ENCODE assay signal across 8 cellular contexts in the genomic region with DNA sequence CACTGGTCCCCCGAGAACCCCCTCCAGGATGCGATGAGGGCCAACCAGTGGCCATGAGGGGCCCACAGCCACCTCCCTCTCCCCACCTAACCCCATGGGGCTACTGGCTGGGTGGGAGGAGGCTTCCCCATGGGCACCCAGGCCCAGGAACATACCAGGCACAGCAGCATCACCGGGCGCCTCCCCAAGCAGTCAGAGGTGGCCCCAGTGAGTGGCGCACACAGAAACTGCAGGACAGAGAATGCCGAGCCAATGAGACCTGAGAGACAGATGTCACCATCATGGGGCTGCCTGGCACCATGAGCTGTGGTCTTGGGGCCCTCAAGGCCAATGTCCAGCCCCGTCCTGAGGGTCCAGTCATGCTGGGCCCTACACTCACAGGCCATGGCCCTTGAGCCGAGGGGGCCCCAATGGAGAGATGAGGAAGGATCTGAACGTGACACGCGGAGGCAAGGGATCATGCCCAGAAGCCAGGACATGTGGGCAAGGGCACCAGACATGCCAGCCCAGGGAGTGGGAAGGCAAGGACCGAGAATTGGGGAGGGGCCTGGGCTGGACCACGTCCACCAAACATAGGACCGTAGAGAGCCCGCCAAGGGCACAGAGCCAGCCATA. TPM values are rescaled to one million over a fixed set of nuclear protein-coding genes. Genes with fewer than 3 reads are reported as not detected.
DNase-seq lines count a peak whose midpoint lies in the region; ATAC-seq and TF ChIP-seq lines count a peak whose summit lies in the region.

No MANE protein-coding gene starts in this region.

- intact Hi-C loops in CD14-positive monocyte (cut with micrococcal nuclease) = loop anchor here (5.0 to 10.0 kb wide), 2 partner anchors 88 to 176 kb away; a partner anchor contains a TSS
- intact Hi-C loops in colonic mucosa (cut with DNase I) = loop anchor here (5.0 to 10.0 kb wide), 2 partner anchors 88 to 171 kb away; a partner anchor contains a TSS

- peak overlapping the region; percentile 79 to 84 for H3K4me3 Mint-ChIP-seq in CD14-positive monocyte

- ATAC-seq in GM21737 (IDR thresholded peaks at IDR 0.05; ENCODE audit: unreplicated experiment) (no peak), HG03378 (IDR thresholded peaks at IDR 0.05; ENCODE audit: unreplicated experiment) (no peak)

- H3K4me3 ChIP-seq in NT2/D1 (ENCODE audit: insufficient read length, low read depth) (peak overlapping the region; percentile 53), colonic mucosa (peak overlapping the region; percentile 94), neural cell (ENCODE audit: low read length) (peak overlapping the region; percentile 73)

- peaks cover 44% of the 10 kb centered on the region for H3K4me1 Mint-ChIP-seq in CD14-positive monocyte

- H3K27me3 ChIP-seq in NT2/D1 (ENCODE audit: insufficient read depth, insufficient read length) (no peaks in the 10 kb centered on the region), colonic mucosa (no peaks in the 10 kb centered on the region), neural cell (ENCODE audit: insufficient read depth, low read depth, low read length) (no peaks in the 10 kb centered on the region)

- TF ChIP-seq EP300 in neural cell (conservative IDR thresholded peaks at IDR 0.05; ENCODE audit: poor library complexity, severe bottlenecking) = no peak

- peaks cover 32 to 43% of the 10 kb centered on the region in 2 donors for H3K36me3 Mint-ChIP-seq in CD14-positive monocyte

- H3K27ac ChIP-seq in colonic mucosa = peak overlapping the region; percentile 79
- H3K27ac ChIP-seq in neural cell (ENCODE audit: low read length) = no peak overlapping the region

- H3K4me2 ChIP-seq in neural cell (ENCODE audit: low read length) = peak overlapping the region; percentile 14

- no peak for TF ChIP-seq CTCF in CD14-positive monocyte (IDR thresholded peaks at IDR 0.05)
- no peak for TF ChIP-seq CTCF in colonic mucosa (IDR thresholded peaks at IDR 0.05)
- TF ChIP-seq CTCF in neural cell (IDR thresholded peaks at IDR 0.05; ENCODE audit: poor library complexity, severe bottlenecking) = no peak

- peaks cover 37% of the 10 kb centered on the region for H3K4me1 ChIP-seq in NT2/D1 (ENCODE audit: insufficient read depth, insufficient read length)
- peaks cover 17% of the 10 kb centered on the region for H3K4me1 ChIP-seq in colonic mucosa

- H3K36me3 ChIP-seq in NT2/D1 (ENCODE audit: insufficient read depth, insufficient read length, low read length) (peaks cover 79% of the 10 kb centered on the region), colonic mucosa (no peaks in the 10 kb centered on the region), neural cell (ENCODE audit: insufficient read depth, low read length) (no peaks in the 10 kb centered on the region)

- H3K79me2 ChIP-seq in neural cell (replicated peaks; ENCODE audit: insufficient read depth, low read length) = peaks cover 14% of the 10 kb centered on the region

- no peak for DNase-seq in CD14-positive monocyte (ENCODE audit: low spot score)
- DNase-seq in NT2/D1 (ENCODE audit: low read depth, low spot score) = no peak
- DNase-seq in colonic mucosa = no peak
- DNase-seq in NCI-H748 treated with DMSO at 0.1 percent for 48 hours (lab: John Stamatoyannopoulos, UW) = no peak
- DNase-seq in NCI-H1092 (lab: John Stamatoyannopoulos, UW) = no peak

- H3K27ac Mint-ChIP-seq in CD14-positive monocyte = peak overlapping the region; percentile 88 to 96 (median 91)

- no peak for TF ChIP-seq RAD21 in neural cell (conservative IDR thresholded peaks at IDR 0.05)

- H3F3A ChIP-seq in neural cell (ENCODE audit: insufficient read depth, low read length, poor library complexity, severe bottlenecking) = no peaks in the 10 kb centered on the region

- H4K20me1 ChIP-seq in neural cell (ENCODE audit: insufficient read depth) = no peaks in the 10 kb centered on the region

- H2AFZ ChIP-seq in neural cell (ENCODE audit: low read depth, low read length) = no peak overlapping the region

- no peaks in the 10 kb centered on the region for H3K9me3 Mint-ChIP-seq in CD14-positive monocyte

- no peaks in the 10 kb centered on the region for H3K27me3 Mint-ChIP-seq in CD14-positive monocyte (ENCODE audit: low read depth in 3 of 3)

- H3K9me2 ChIP-seq in neural cell (ENCODE audit: insufficient read depth, low read length) = no peaks in the 10 kb centered on the region

- H3K9me3 ChIP-seq in NT2/D1 (ENCODE audit: insufficient read depth, low read length) (no peaks in the 10 kb centered on the region), colonic mucosa (no peaks in the 10 kb centered on the region), neural cell (ENCODE audit: low read length) (no peaks in the 10 kb centered on the region)

- H3K9ac ChIP-seq in NT2/D1 (ENCODE audit: insufficient read length, low read depth) (no peak overlapping the region), colonic mucosa (ENCODE audit: low read depth in 2 of 2, low read length in 2 of 2) (peak overlapping the region; percentile 58 to 64), neural cell (ENCODE audit: low read length) (no peak overlapping the region)

TF ChIP-seq in neural cell, 6 proteins besides CTCF, POLR2A, EP300 and RAD21:
- TF ChIP-seq POLR2AphosphoS5 (IDR thresholded peaks at IDR 0.05) (no peak), EZH2 (IDR thresholded peaks at IDR 0.05; ENCODE audit: borderline replicate concordance, insufficient read depth, low read length, poor library complexity, severe bottlenecking) (no peak), SMC3 (conservative IDR thresholded peaks at IDR 0.05; ENCODE audit: poor library complexity) (no peak), MXI1 (conservative IDR thresholded peaks at IDR 0.05; ENCODE audit: poor library complexity, severe bottlenecking) (no peak), TAF1 (IDR thresholded peaks at IDR 0.05; ENCODE audit: low read depth) (no peak)
- TF ChIP-seq, protein P1, sequence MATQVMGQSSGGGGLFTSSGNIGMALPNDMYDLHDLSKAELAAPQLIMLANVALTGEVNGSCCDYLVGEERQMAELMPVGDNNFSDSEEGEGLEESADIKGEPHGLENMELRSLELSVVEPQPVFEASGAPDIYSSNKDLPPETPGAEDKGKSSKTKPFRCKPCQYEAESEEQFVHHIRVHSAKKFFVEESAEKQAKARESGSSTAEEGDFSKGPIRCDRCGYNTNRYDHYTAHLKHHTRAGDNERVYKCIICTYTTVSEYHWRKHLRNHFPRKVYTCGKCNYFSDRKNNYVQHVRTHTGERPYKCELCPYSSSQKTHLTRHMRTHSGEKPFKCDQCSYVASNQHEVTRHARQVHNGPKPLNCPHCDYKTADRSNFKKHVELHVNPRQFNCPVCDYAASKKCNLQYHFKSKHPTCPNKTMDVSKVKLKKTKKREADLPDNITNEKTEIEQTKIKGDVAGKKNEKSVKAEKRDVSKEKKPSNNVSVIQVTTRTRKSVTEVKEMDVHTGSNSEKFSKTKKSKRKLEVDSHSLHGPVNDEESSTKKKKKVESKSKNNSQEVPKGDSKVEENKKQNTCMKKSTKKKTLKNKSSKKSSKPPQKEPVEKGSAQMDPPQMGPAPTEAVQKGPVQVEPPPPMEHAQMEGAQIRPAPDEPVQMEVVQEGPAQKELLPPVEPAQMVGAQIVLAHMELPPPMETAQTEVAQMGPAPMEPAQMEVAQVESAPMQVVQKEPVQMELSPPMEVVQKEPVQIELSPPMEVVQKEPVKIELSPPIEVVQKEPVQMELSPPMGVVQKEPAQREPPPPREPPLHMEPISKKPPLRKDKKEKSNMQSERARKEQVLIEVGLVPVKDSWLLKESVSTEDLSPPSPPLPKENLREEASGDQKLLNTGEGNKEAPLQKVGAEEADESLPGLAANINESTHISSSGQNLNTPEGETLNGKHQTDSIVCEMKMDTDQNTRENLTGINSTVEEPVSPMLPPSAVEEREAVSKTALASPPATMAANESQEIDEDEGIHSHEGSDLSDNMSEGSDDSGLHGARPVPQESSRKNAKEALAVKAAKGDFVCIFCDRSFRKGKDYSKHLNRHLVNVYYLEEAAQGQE (IDR thresholded peaks at IDR 0.05; ENCODE audit: borderline replicate concordance) = no peak
TF ChIP-seq in neural cell: peak in this region for 0.

RNA-seq across cellular contexts. Expression of a gene that starts 30.1 kb away (rescaled TPM):
- 1 to 10 TPM; 3.9 to 4.3 TPM for polyA plus RNA-seq in CD14-positive monocyte
- 10 to 100 TPM; 16.5 to 40.4 TPM for total RNA-seq in colonic mucosa
- polyA plus RNA-seq in neural cell = 5.5 and 6.3 TPM in 2 replicates
- polyA minus RNA-seq in neural cell = 11.2 and 13.4 TPM in 2 replicates

RNA-seq across cellular contexts. Expression of a gene that starts 30.3 kb away (rescaled TPM):
- polyA plus RNA-seq in CD14-positive monocyte (1 to 10 TPM; 1.1 to 1.2 TPM), neural cell (17.4 and 21.3 TPM in 2 replicates)
- total RNA-seq in colonic mucosa = 1 to 10 TPM in 1 of 2 donors, under 1 TPM in 1; 0.77 to 1.7 TPM
- 29.5 and 32.9 TPM in 2 replicates for polyA minus RNA-seq in neural cell

Comparison
In these comparisons a context has a peak if more than half of its experiments do, and no peak if none do; other contexts are left out.
1. H3K9ac ChIP-seq: peak in colonic mucosa (2 of 2); none in NT2/D1 (single experiment) and neural cell (single experiment).
2. Peak in every context shown above with its lines, with median percentiles within 50 percentile points of each other: H3K4me3 ChIP-seq.